ENCODE assay signal across 11 cellular contexts in the genomic region with DNA sequence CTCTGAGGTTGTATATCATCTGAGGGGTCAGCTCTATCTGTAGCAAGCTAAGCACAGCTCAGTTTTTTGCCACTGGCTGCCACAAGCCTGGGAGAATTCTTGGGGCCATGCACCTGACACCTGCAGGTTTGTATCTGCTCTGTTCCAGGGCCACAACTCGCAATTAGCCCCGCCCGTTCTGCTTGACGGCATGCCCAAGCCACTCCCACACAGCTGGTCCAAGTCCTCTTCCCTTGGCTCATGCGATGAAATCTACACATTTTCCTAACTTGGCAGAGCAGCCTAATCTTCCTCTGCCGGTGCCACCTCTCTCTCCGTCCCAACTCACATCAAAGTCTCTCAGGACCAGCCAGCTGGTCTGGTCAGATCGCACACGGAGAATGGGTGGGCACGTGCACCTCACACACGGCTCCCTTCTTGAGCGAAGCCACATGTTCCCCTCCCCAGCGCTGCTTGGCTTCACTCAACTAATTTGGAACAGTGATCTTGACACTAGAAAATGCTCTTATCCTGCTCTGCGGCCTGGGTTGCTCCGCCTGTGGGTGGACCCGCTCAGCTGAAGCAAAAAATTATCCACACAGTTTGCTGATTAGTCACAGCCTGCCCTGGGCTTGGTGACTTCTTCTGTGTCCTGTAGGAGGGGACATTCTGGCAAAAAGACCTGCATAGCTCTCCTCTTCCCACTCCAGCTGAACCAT.
DNase-seq lines count a peak whose midpoint lies in the region; ATAC-seq and TF ChIP-seq lines count a peak whose summit lies in the region.
"Had no signal": no experiment of that assay in that cellular context is flagged by ENCODE, and none has a peak within 500 bp of the region (broad histone marks: within the 10 kb centered on the region; RNA-seq: fewer than 3 reads in every experiment).

No MANE protein-coding gene starts in this region.

- intact Hi-C loops in left ventricle myocardium superior (cut with micrococcal nuclease) (no loop called here), esophagus squamous epithelium (cut with DNase I) (no loop called here)

- H3K27me3 ChIP-seq in AG04450 (ENCODE audit: control insufficient read depth, insufficient read depth, low read length) (peaks cover under 1% of the 10 kb centered on the region), esophagus squamous epithelium (no peaks in the 10 kb centered on the region)

- TF ChIP-seq CTCF in AG04450 (IDR thresholded peaks at IDR 0.05; ENCODE audit: low read depth, low read length) (no peak), esophagus squamous epithelium (IDR thresholded peaks at IDR 0.05) (peak in 1 of 6 experiments; percentile 5)

- H3K9me3 ChIP-seq in AG04450 (ENCODE audit: control insufficient read depth, insufficient read depth, low read length) (no peaks in the 10 kb centered on the region), esophagus squamous epithelium (no peaks in the 10 kb centered on the region)

- peaks cover 0 to 26% (median 8%) of the 10 kb centered on the region in 3 donors for H3K4me1 ChIP-seq in esophagus squamous epithelium

- POLR2A ChIA-PET in AG04450 (lab: Yijun Ruan, JAX): interaction anchor here (0.6 kb wide), 2 partner anchors 225 to 1652 kb away, joined by 3 to 4 read pairs; no protein-coding TSS in a partner anchor

- no peak for TF ChIP-seq POLR2A in esophagus squamous epithelium (IDR thresholded peaks at IDR 0.05)

- no peak for DNase-seq in AG04450 (ENCODE audit: low read depth, low spot score)
- peak; percentile 75 for DNase-seq in NCI-H69 (lab: John Stamatoyannopoulos, UW)
- DNase-seq in left ventricle myocardium superior: peak; percentile 57
- DNase-seq in stimulated activated CD4-positive, alpha-beta T cell treated with anti-CD3 and anti-CD28 coated beads, Interleukin-4, amount 100 ng/mL, for 4 hours: no peak
- DNase-seq in esophagus squamous epithelium (lab: John Stamatoyannopoulos, UW): no peak
- DNase-seq: activated T-cell treated with anti-CD3 and anti-CD28 coated beads, Interleukin-2, amount 50 U/mL, for 1 hour; AML-193 had no signal

- CTCF ChIA-PET in AG04450 (lab: Charles Lee): interaction anchor here (0.5 to 1.3 kb wide), 4 partner anchors 10 to 1559 kb away, joined by 4 to 5 read pairs (median 4); no protein-coding TSS in a partner anchor

- H3K4me3 ChIP-seq in AG04450 (ENCODE audit: low read depth, low read length) (no peak overlapping the region; the same call in 1 of the 2 replicates), esophagus squamous epithelium (peak overlapping the region in 1 of 4 donors; percentile 32)

- H3K27ac ChIP-seq in AG04450 (ENCODE audit: low read depth, low read length) (peak overlapping the region; percentile 41), esophagus squamous epithelium (peak overlapping the region in 2 of 4 donors; percentile 57 to 63)
- H3K27ac ChIP-seq: KMS-11 had no signal

- H3K36me3 ChIP-seq in esophagus squamous epithelium: no peaks in the 10 kb centered on the region

- ATAC-seq in GM21515 (IDR thresholded peaks at IDR 0.05; ENCODE audit: unreplicated experiment): peak; percentile 49
- ATAC-seq in left ventricle myocardium superior: peak; percentile 92
- no peak for ATAC-seq in HG03460 (IDR thresholded peaks at IDR 0.05; ENCODE audit: unreplicated experiment)
- no peak for ATAC-seq in GM19455 (IDR thresholded peaks at IDR 0.05; ENCODE audit: unreplicated experiment)

- 24 to 26% methylated on average over 16 of the region's 16 CpGs for WGBS in esophagus squamous epithelium, 2 donors

Comparison
In these comparisons a context has a peak if more than half of its experiments do, and no peak if none do; other contexts are left out.
1. DNase-seq: peak in NCI-H69 (single experiment) and left ventricle myocardium superior (single experiment); none in AG04450 (single experiment), stimulated activated CD4-positive, alpha-beta T cell treated with anti-CD3 and anti-CD28 coated beads, Interleukin-4, amount 100 ng/mL, for 4 hours (0 of 2) and esophagus squamous epithelium (single experiment).
2. ATAC-seq: peak in GM21515 (single experiment) and left ventricle myocardium superior (single experiment); none in HG03460 (single experiment) and GM19455 (single experiment).